21 cellular contexts compared by ENCODE assay signal in genomic region chr13:114017966-114018365, GRCh38. TPM values are rescaled to one million over a fixed set of nuclear protein-coding genes. Genes with fewer than 3 reads are reported as not detected.
DNase-seq lines count a peak whose midpoint lies in the region; ATAC-seq and TF ChIP-seq lines count a peak whose summit lies in the region.
"Had no signal": no experiment of that assay in that cellular context is flagged by ENCODE, and none has a peak within 500 bp of the region (broad histone marks: within the 10 kb centered on the region; RNA-seq: fewer than 3 reads in every experiment).

No MANE protein-coding gene starts in this region.

- H3K4me1 Mint-ChIP-seq in activated naive CD4-positive, alpha-beta T cell treated with anti-CD3 and anti-CD28 coated beads, Interleukin-2, amount 10 ng/mL, durations not matched to agents 7 days and 5 days: no peaks in the 10 kb centered on the region
- H3K4me1 Mint-ChIP-seq in activated naive CD4-positive, alpha-beta T cell treated with anti-CD3 and anti-CD28 coated beads for 36 hours (ENCODE audit: low read depth): peaks cover 4% of the 10 kb centered on the region
- no peaks in the 10 kb centered on the region for H3K4me1 Mint-ChIP-seq in neural crest cell

- no peaks in the 10 kb centered on the region for H3K9me3 Mint-ChIP-seq in activated naive CD4-positive, alpha-beta T cell treated with anti-CD3 and anti-CD28 coated beads, Interleukin-2, amount 10 ng/mL, durations not matched to agents 7 days and 5 days
- no peaks in the 10 kb centered on the region for H3K9me3 Mint-ChIP-seq in activated naive CD4-positive, alpha-beta T cell treated with anti-CD3 and anti-CD28 coated beads for 36 hours
- no peaks in the 10 kb centered on the region for H3K9me3 Mint-ChIP-seq in neural crest cell

- intact Hi-C loops in activated naive CD4-positive, alpha-beta T cell treated with anti-CD3 and anti-CD28 coated beads for 36 hours (cut with micrococcal nuclease): loop anchor here (5.0 kb wide), 1 partner anchor 209 kb away; no protein-coding TSS in a partner anchor
- intact Hi-C loops in right cardiac atrium (cut with DNase I): no loop called here
- intact Hi-C loops in cardiac septum (cut with DNase I): no loop called here

- no peak overlapping the region for H3K4me3 Mint-ChIP-seq in activated naive CD4-positive, alpha-beta T cell treated with anti-CD3 and anti-CD28 coated beads, Interleukin-2, amount 10 ng/mL, durations not matched to agents 7 days and 5 days
- no peak overlapping the region for H3K4me3 Mint-ChIP-seq in activated naive CD4-positive, alpha-beta T cell treated with anti-CD3 and anti-CD28 coated beads for 36 hours
- H3K4me3 Mint-ChIP-seq in neural crest cell: no peak overlapping the region

- H3K27me3 Mint-ChIP-seq in activated naive CD4-positive, alpha-beta T cell treated with anti-CD3 and anti-CD28 coated beads, Interleukin-2, amount 10 ng/mL, durations not matched to agents 7 days and 5 days: no peaks in the 10 kb centered on the region
- no peaks in the 10 kb centered on the region for H3K27me3 Mint-ChIP-seq in activated naive CD4-positive, alpha-beta T cell treated with anti-CD3 and anti-CD28 coated beads for 36 hours (ENCODE audit: low read depth)
- no peaks in the 10 kb centered on the region for H3K27me3 Mint-ChIP-seq in neural crest cell (ENCODE audit: low read depth)

- H3K27ac Mint-ChIP-seq in activated naive CD4-positive, alpha-beta T cell treated with anti-CD3 and anti-CD28 coated beads, Interleukin-2, amount 10 ng/mL, durations not matched to agents 7 days and 5 days: peak overlapping the region; percentile 60
- no peak overlapping the region for H3K27ac Mint-ChIP-seq in activated naive CD4-positive, alpha-beta T cell treated with anti-CD3 and anti-CD28 coated beads for 36 hours
- H3K27ac Mint-ChIP-seq in neural crest cell (ENCODE audit: unreplicated experiment): peak overlapping the region; percentile 12

- no peaks in the 10 kb centered on the region for H3K4me1 ChIP-seq in right cardiac atrium (ENCODE audit: control insufficient read depth, insufficient read depth, low read length)
- H3K4me1 ChIP-seq: BE2C, SJCRH30 had no signal

- 96% methylated on average over 23 of the region's 23 CpGs for WGBS in right cardiac atrium

- H3K36me3 Mint-ChIP-seq in activated naive CD4-positive, alpha-beta T cell treated with anti-CD3 and anti-CD28 coated beads, Interleukin-2, amount 10 ng/mL, durations not matched to agents 7 days and 5 days: peaks cover 50% of the 10 kb centered on the region
- H3K36me3 Mint-ChIP-seq in activated naive CD4-positive, alpha-beta T cell treated with anti-CD3 and anti-CD28 coated beads for 36 hours (ENCODE audit: low read depth): peaks cover 19% of the 10 kb centered on the region
- no peaks in the 10 kb centered on the region for H3K36me3 Mint-ChIP-seq in neural crest cell (ENCODE audit: low read depth)

- H3K9me3 ChIP-seq in right cardiac atrium (ENCODE audit: control insufficient read depth, low read length): no peaks in the 10 kb centered on the region
- H3K9me3 ChIP-seq: BE2C, SJCRH30 had no signal

- H3K27me3 ChIP-seq in right cardiac atrium (ENCODE audit: control insufficient read depth, insufficient read depth): no peaks in the 10 kb centered on the region
- H3K27me3 ChIP-seq: BE2C, SJCRH30 had no signal

- no peak overlapping the region for H3K4me3 ChIP-seq in right cardiac atrium (ENCODE audit: low read length)
- H3K4me3 ChIP-seq: SJCRH30 had no signal

- CTCF ChIA-PET in activated naive CD4-positive, alpha-beta T cell treated with anti-CD3 and anti-CD28 coated beads, Interleukin-2, amount 10 ng/mL, durations not matched to agents 7 days and 5 days (lab: Charles Lee): no interaction called here
- CTCF ChIA-PET in activated naive CD4-positive, alpha-beta T cell treated with anti-CD3 and anti-CD28 coated beads for 36 hours (lab: Charles Lee): no interaction called here

- DNase-seq in activated naive CD4-positive, alpha-beta T cell treated with anti-CD3 and anti-CD28 coated beads, Interleukin-2, amount 10 ng/mL, durations not matched to agents 7 days and 5 days: no peak
- DNase-seq in activated naive CD4-positive, alpha-beta T cell treated with anti-CD3 and anti-CD28 coated beads for 36 hours: no peak
- DNase-seq in right cardiac atrium (peak; percentile 10 to 41 (median 38)), cardiac septum (ENCODE audit: low spot score) (no peak), neural crest cell (ENCODE audit: low read depth, low spot score) (no peak), NCI-H2196 treated with DMSO at 0.1 percent for 48 hours (lab: John Stamatoyannopoulos, UW; ENCODE audit: unreplicated experiment) (no peak)
- DNase-seq: 8988T, ACHN, BE2C, DMS153, DND-41, IMR-90, MM.1S, NCI-H2029, NCI-H446 treated with DMSO at 0.1 percent for 48 hours, NCI-H526 treated with DMSO at 0.1 percent for 48 hours, SJCRH30 had no signal

- no peak for ATAC-seq in right cardiac atrium
- no peak for ATAC-seq in GM21529 (IDR thresholded peaks at IDR 0.05; ENCODE audit: unreplicated experiment)
- ATAC-seq: Panc1 had no signal

- H3K27ac ChIP-seq in right cardiac atrium (ENCODE audit: low read length): no peak overlapping the region
- H3K27ac ChIP-seq: KMS-11, SJCRH30 had no signal

- no peak for TF ChIP-seq CTCF in neural crest cell (conservative IDR thresholded peaks at IDR 0.05)

RNA-seq across cellular contexts. Expression of gene C13orf46, which starts 44.1 kb away (rescaled TPM):
- total RNA-seq in activated naive CD4-positive, alpha-beta T cell treated with anti-CD3 and anti-CD28 coated beads for 36 hours: 1 to 10 TPM; 1.7 to 1.8 TPM
- total RNA-seq in right cardiac atrium: under 1 TPM; 0.21 to 0.76 (median 0.38) TPM
- polyA plus RNA-seq in right cardiac atrium: 0.20 TPM
- 0.40 TPM for total RNA-seq in cardiac septum
- total RNA-seq in neural crest cell: 0.66 and 1.9 TPM in 2 replicates
- total RNA-seq: H4 had no signal

Comparison
In these comparisons a context has a peak if more than half of its experiments do, and no peak if none do; other contexts are left out.
1. DNase-seq: peak in right cardiac atrium (3 of 3); none in activated naive CD4-positive, alpha-beta T cell treated with anti-CD3 and anti-CD28 coated beads, Interleukin-2, amount 10 ng/mL, durations not matched to agents 7 days and 5 days (single experiment), activated naive CD4-positive, alpha-beta T cell treated with anti-CD3 and anti-CD28 coated beads for 36 hours (single experiment), cardiac septum (single experiment), neural crest cell (single experiment) and NCI-H2196 treated with DMSO at 0.1 percent for 48 hours (single experiment).